Comparison of ENCODE assay signal across 32 cellular contexts in genomic region chr10:22906767-22907166, GRCh38. TPM values are rescaled to one million over a fixed set of nuclear protein-coding genes. Genes with fewer than 3 reads are reported as not detected.
"Had no signal": no experiment of that assay in that cellular context is flagged by ENCODE, and none has a peak within 500 bp of the region (broad histone marks: within the 10 kb centered on the region; RNA-seq: fewer than 3 reads in every experiment).

No MANE protein-coding gene starts in this region.

- H3K9me3 ChIP-seq: gastrocnemius medialis, lower lobe of right lung had no signal

- H3K27ac ChIP-seq: coronary artery, dorsolateral prefrontal cortex, esophagus muscularis mucosa, foreskin keratinocyte, gastrocnemius medialis, heart right ventricle, left lung, lower lobe of right lung had no signal

- H3K4me3 ChIP-seq: coronary artery, dorsolateral prefrontal cortex, esophagus muscularis mucosa, gastrocnemius medialis, heart right ventricle, left lung, lower lobe of right lung, mucosa of descending colon had no signal

- ATAC-seq: foreskin keratinocyte; gastrocnemius medialis; heart right ventricle; left cardiac atrium; left lung; left ventricle myocardium superior; lower lobe of right lung; mucosa of descending colon; naive thymus-derived CD8-positive, alpha-beta T cell had no signal

- H3K36me3 ChIP-seq: esophagus muscularis mucosa, gastrocnemius medialis, heart right ventricle, left lung, lower lobe of right lung had no signal

- DNase-seq: dermis blood vessel endothelial cell; dorsolateral prefrontal cortex; effector CD4-positive, alpha-beta T cell; effector memory CD4-positive, alpha-beta T cell; foreskin keratinocyte; gastrocnemius medialis; glutamatergic neuron; head of caudate nucleus; heart right ventricle; hypothalamus; immature natural killer cell; islet precursor cell; left cardiac atrium; left lung; left ventricle myocardium superior; lower lobe of right lung; mesenchymal stem cell; mucosa of descending colon; naive B cell; naive thymus-derived CD8-positive, alpha-beta T cell had no signal

- H3K4me1 ChIP-seq: esophagus muscularis mucosa, foreskin keratinocyte, gastrocnemius medialis, heart right ventricle, left lung, lower lobe of right lung had no signal

- H3K4me3 Mint-ChIP-seq: immature natural killer cell; mesothelial cell of epicardium; naive B cell; naive thymus-derived CD8-positive, alpha-beta T cell had no signal

- H3K4me1 Mint-ChIP-seq: naive B cell; naive thymus-derived CD8-positive, alpha-beta T cell had no signal

- H3K27ac Mint-ChIP-seq: immature natural killer cell; mesothelial cell of epicardium; naive B cell; naive thymus-derived CD8-positive, alpha-beta T cell had no signal

- H3K27me3 Mint-ChIP-seq: naive thymus-derived CD8-positive, alpha-beta T cell had no signal

- FAIRE-seq: colon, endothelial cell of umbilical vein had no signal

- H3K27me3 ChIP-seq: dorsolateral prefrontal cortex, esophagus muscularis mucosa, foreskin keratinocyte, gastrocnemius medialis, heart right ventricle, left lung had no signal

RNA-seq across cellular contexts. Expression of gene ARMC3, which starts 21.1 kb away (rescaled TPM):
- total RNA-seq: dermis blood vessel endothelial cell; endothelial cell of umbilical vein; fibroblast of lung; fibroblast of villous mesenchyme; foreskin keratinocyte; gastrocnemius medialis; glomerular endothelial cell; heart right ventricle; left cardiac atrium; left ventricle myocardium superior; lower leg skin; lung microvascular endothelial cell; mesenteric fat pad; mucosa of descending colon; myocyte; naive thymus-derived CD8-positive, alpha-beta T cell had no signal
- polyA plus RNA-seq: endothelial cell of umbilical vein; fibroblast of lung; foreskin keratinocyte; heart right ventricle; naive thymus-derived CD8-positive, alpha-beta T cell had no signal
